In genomic region chr15:59237119-59237853, GRCh38 we compare ENCODE assay signal across 10 cellular contexts. TPM values are rescaled to one million over a fixed set of nuclear protein-coding genes. Genes with fewer than 3 reads are reported as not detected.
DNase-seq lines count a peak whose midpoint lies in the region; ATAC-seq and TF ChIP-seq lines count a peak whose summit lies in the region.
"Had no signal": no experiment of that assay in that cellular context is flagged by ENCODE, and none has a peak within 500 bp of the region (broad histone marks: within the 10 kb centered on the region; RNA-seq: fewer than 3 reads in every experiment).

No MANE protein-coding gene starts in this region.

- H3K79me2 ChIP-seq in osteoblast (ENCODE audit: insufficient read depth, low read length) = peaks cover 21% of the 10 kb centered on the region

- no peak for TF ChIP-seq CTCF in right atrium auricular region (IDR thresholded peaks at IDR 0.05)
- TF ChIP-seq CTCF in upper lobe of right lung (IDR thresholded peaks at IDR 0.05) = no peak
- TF ChIP-seq CTCF in osteoblast (IDR thresholded peaks at IDR 0.05; ENCODE audit: extremely low read depth, low read depth, low read length) = no peak

- H3K4me3 ChIP-seq in right atrium auricular region (no peak overlapping the region), upper lobe of right lung (no peak overlapping the region), osteoblast (ENCODE audit: insufficient read depth, low read length) (no peak overlapping the region)

- H3K9me3 ChIP-seq in right atrium auricular region (no peaks in the 10 kb centered on the region), upper lobe of right lung (no peaks in the 10 kb centered on the region), osteoblast (ENCODE audit: low read depth, low read length) (no peaks in the 10 kb centered on the region)

- no peak overlapping the region for H3K4me2 ChIP-seq in osteoblast (ENCODE audit: insufficient read depth, low read length)

- H3K36me3 ChIP-seq in right atrium auricular region (no peaks in the 10 kb centered on the region), upper lobe of right lung (no peaks in the 10 kb centered on the region), osteoblast (ENCODE audit: insufficient read depth, low read length) (peaks cover 2% of the 10 kb centered on the region)
- H3K36me3 ChIP-seq: WERI-Rb-1 had no signal

- DNase-seq in right atrium auricular region (ENCODE audit: low spot score) (no peak), Right ventricle myocardium superior (no peak), NOMO-1 treated with dmso at 0.1 percent for 144 hours (lab: John Stamatoyannopoulos, UW; ENCODE audit: unreplicated experiment) (peak; percentile 44), upper lobe of right lung (no peak), midbrain (lab: John Stamatoyannopoulos, UW) (no peak), osteoblast (ENCODE audit: insufficient read length, low spot score, missing footprints) (no peak)
- DNase-seq: WERI-Rb-1 had no signal

- intact Hi-C loops in Right ventricle myocardium superior (cut with DNase I) (no loop called here), upper lobe of right lung (cut with DNase I) (no loop called here)

- H3K4me1 ChIP-seq in right atrium auricular region (peaks cover 0 to 21% of the 10 kb centered on the region in 2 donors), upper lobe of right lung (peaks cover 6% of the 10 kb centered on the region), osteoblast (ENCODE audit: insufficient read depth, low read length) (peaks cover 21% of the 10 kb centered on the region)

- no peak overlapping the region for H2AFZ ChIP-seq in osteoblast (ENCODE audit: low read length)

- H4K20me1 ChIP-seq in osteoblast (ENCODE audit: insufficient read depth, low read length) = peaks cover under 1% of the 10 kb centered on the region

- ATAC-seq in Right ventricle myocardium superior (ENCODE audit: poor library complexity) = no peak
- peak; percentile 63 for ATAC-seq in HG02981 (IDR thresholded peaks at IDR 0.05; ENCODE audit: unreplicated experiment)
- ATAC-seq in upper lobe of right lung = peak; percentile 55
- ATAC-seq in HG02870 (IDR thresholded peaks at IDR 0.05; ENCODE audit: unreplicated experiment) = no peak
- ATAC-seq: natural killer cell treated with Interleukin-12 subunit alpha and Interleukin-12 subunit beta and Interleukin-15 and Interleukin-18, amount 100 ng/mL, for 72 hours had no signal

- H3K27ac ChIP-seq in right atrium auricular region = peak overlapping the region; percentile 42 to 48
- no peak overlapping the region for H3K27ac ChIP-seq in upper lobe of right lung
- H3K27ac ChIP-seq in osteoblast (ENCODE audit: low read depth, low read length) = no peak overlapping the region
- H3K27ac ChIP-seq: WERI-Rb-1 had no signal

- H3K27me3 ChIP-seq in right atrium auricular region (no peaks in the 10 kb centered on the region), upper lobe of right lung (no peaks in the 10 kb centered on the region), osteoblast (ENCODE audit: insufficient read depth, low read length) (no peaks in the 10 kb centered on the region)

RNA-seq across cellular contexts. Expression of gene LDHAL6B, which starts 30.6 kb away (rescaled TPM):
- total RNA-seq in right atrium auricular region = not detected
- total RNA-seq in Right ventricle myocardium superior = not detected
- total RNA-seq in upper lobe of right lung = not detected
- total RNA-seq in osteoblast = not detected in 2 replicates
- total RNA-seq: natural killer cell treated with Interleukin-12 subunit alpha and Interleukin-12 subunit beta and Interleukin-15 and Interleukin-18, amount 100 ng/mL, for 72 hours had no signal

Comparison
In these comparisons a context has a peak if more than half of its experiments do, and no peak if none do; other contexts are left out.
1. H3K27ac ChIP-seq: peak in right atrium auricular region (2 of 2); none in upper lobe of right lung (single experiment) and osteoblast (single experiment).
2. ATAC-seq: peak in HG02981 (single experiment) and upper lobe of right lung (single experiment); none in Right ventricle myocardium superior (single experiment) and HG02870 (single experiment).